15 cellular contexts compared by ENCODE assay signal in the genomic region with DNA sequence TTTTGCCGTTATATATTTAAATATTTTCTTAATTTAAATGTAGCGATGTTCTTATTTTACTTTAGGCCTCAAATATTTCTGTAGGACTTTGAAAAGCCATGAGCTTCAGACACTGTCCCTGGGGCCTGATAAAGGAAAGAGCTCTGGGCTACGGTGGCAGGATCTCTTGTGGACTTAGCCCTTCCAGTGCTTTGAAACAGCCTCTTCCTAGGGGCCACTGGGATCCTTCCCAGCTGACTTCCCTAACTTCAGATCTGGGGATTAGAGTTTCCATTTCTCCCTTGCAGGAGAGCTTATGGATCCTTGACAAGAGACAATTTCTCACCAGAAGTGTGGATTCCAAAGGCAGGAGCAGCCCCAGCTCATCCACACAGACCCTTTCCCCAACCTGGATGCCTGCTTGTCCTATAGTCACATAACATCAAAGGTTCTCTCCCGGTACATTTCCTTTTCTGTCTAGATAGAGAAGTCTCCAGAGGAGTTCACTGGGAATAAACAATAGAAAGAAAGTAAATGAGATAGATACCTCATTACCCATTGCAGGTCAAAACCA.
DNase-seq lines count a peak whose midpoint lies in the region; ATAC-seq, FAIRE-seq and TF ChIP-seq lines count a peak whose summit lies in the region.
"Had no signal": no experiment of that assay in that cellular context is flagged by ENCODE, and none has a peak within 500 bp of the region (broad histone marks: within the 10 kb centered on the region; RNA-seq: fewer than 3 reads in every experiment).

No MANE protein-coding gene starts in this region.

- ATAC-seq in HepG2 = peak; percentile 88
- ATAC-seq in right lobe of liver = no peak
- ATAC-seq in effector memory CD8-positive, alpha-beta T cell (replicated peaks) = no peak

- no peak; the same call in 1 of the 2 replicates for TF ChIP-seq RAD21 in HepG2 (CRISPR knock-in tag; IDR thresholded peaks at IDR 0.05)

- TF ChIP-seq CTCF in HepG2 (CRISPR knock-in tag; IDR thresholded peaks at IDR 0.05) = no peak
- no peak for TF ChIP-seq CTCF in right lobe of liver (IDR thresholded peaks at IDR 0.05)
- TF ChIP-seq CTCF in WERI-Rb-1 (IDR thresholded peaks at IDR 0.05; ENCODE audit: low read depth, low read length) = no peak

- no TSS peak for BruUV-seq in HepG2 (replicated peaks; lab: Mats Ljungman, UMichigan)

- DNase-seq in HepG2 (ENCODE audit: low spot score) (peak; percentile 48), right lobe of liver (no peak), WERI-Rb-1 (no peak), mesendoderm (peak; percentile 21), urothelium cell line (ENCODE audit: low spot score) (no peak), mucosa of gallbladder (ENCODE audit: low spot score) (no peak)
- DNase-seq in effector memory CD8-positive, alpha-beta T cell = no peak
- DNase-seq: 8988T; CD4-positive, alpha-beta memory T cell; DMS79 treated with DMSO at 0.1 percent for 48 hours; GF-D8; H9 had no signal

- no peak overlapping the region for H4K5ac ChIP-seq in mesendoderm (ENCODE audit: low read length)

- H3K18ac ChIP-seq in mesendoderm (ENCODE audit: low read length) = peak overlapping the region; percentile 80

- H3K79me1 ChIP-seq in mesendoderm (ENCODE audit: low read length) = no peaks in the 10 kb centered on the region

- H3K9me3 Mint-ChIP-seq in effector memory CD8-positive, alpha-beta T cell = peaks cover 0 to 11% of the 10 kb centered on the region in 2 donors
- H3K9me3 Mint-ChIP-seq: H9 had no signal

- peak overlapping the region; percentile 50 for H3K4me2 ChIP-seq in HepG2 (ENCODE audit: low read depth, low read length)
- H3K4me2 ChIP-seq in mesendoderm (ENCODE audit: low read length) = no peak overlapping the region
- H3K4me2 ChIP-seq: BLaER1 had no signal

- intact Hi-C loops in HepG2 (cut with micrococcal nuclease; ENCODE audit: unreplicated experiment) = no loop called here
- intact Hi-C loops in right lobe of liver (cut with DNase I) = no loop called here

- peak overlapping the region in 1 of 3 experiments; percentile 10; a peak in 1 of 6 replicates for H3K4me3 ChIP-seq in HepG2 (replicated peaks in 1 of 3; ENCODE audit: insufficient read depth in 1 of 3, low read depth in 2 of 3, low read length in 3 of 3)
- H3K4me3 ChIP-seq in right lobe of liver = no peak overlapping the region
- no peak overlapping the region for H3K4me3 ChIP-seq in WERI-Rb-1 (ENCODE audit: low read depth, low read length)
- H3K4me3 ChIP-seq in mesendoderm (ENCODE audit: low read length) = no peak overlapping the region
- H3K4me3 ChIP-seq: BLaER1 had no signal

- no peak overlapping the region for H3K27ac Mint-ChIP-seq in effector memory CD8-positive, alpha-beta T cell
- H3K27ac Mint-ChIP-seq: CD14-positive monocyte had no signal

- POLR2A ChIA-PET in HepG2 (lab: Yijun Ruan, JAX) = interaction anchor here (0.8 to 2.1 kb wide), 3 partner anchors 9 to 48 kb away, joined by 3 to 10 read pairs (median 6); no protein-coding TSS in a partner anchor

- no peak overlapping the region for H4K8ac ChIP-seq in mesendoderm (ENCODE audit: low read depth, low read length)

- no peak overlapping the region for H3K4me3 Mint-ChIP-seq in effector memory CD8-positive, alpha-beta T cell
- H3K4me3 Mint-ChIP-seq: CD14-positive monocyte; CD4-positive, alpha-beta memory T cell; H9 had no signal

- in situ Hi-C loops in HepG2 (cut with HindIII; ENCODE audit: extremely low pct_ligation_motif_present, low pct_unique_long_range_greater_than_20kb) = no loop called here

- no peaks in the 10 kb centered on the region for H3K27me3 Mint-ChIP-seq in effector memory CD8-positive, alpha-beta T cell

- H3K27me3 ChIP-seq in HepG2 (ENCODE audit: control insufficient read depth in 1 of 2, insufficient read depth in 2 of 2, low read length in 2 of 2) (no peaks in the 10 kb centered on the region), right lobe of liver (no peaks in the 10 kb centered on the region), WERI-Rb-1 (ENCODE audit: insufficient read depth, low read depth, severe bottlenecking) (no peaks in the 10 kb centered on the region), mesendoderm (ENCODE audit: insufficient read depth, low read length, poor library complexity) (no peaks in the 10 kb centered on the region)
- H3K27me3 ChIP-seq: BLaER1 had no signal

- CTCF ChIA-PET in HepG2 (lab: Yijun Ruan, JAX; ENCODE audit: low intra/inter-chr PET ratio, low total read pairs) = interaction anchor here (0.5 kb wide), 1 partner anchor 102 kb away, joined by 3 read pairs; no protein-coding TSS in a partner anchor

- H3K36me3 ChIP-seq in HepG2 (replicated peaks in 1 of 2; ENCODE audit: control insufficient read depth in 1 of 2, insufficient read depth in 2 of 2, low read length in 2 of 2) (no peaks in the 10 kb centered on the region), right lobe of liver (no peaks in the 10 kb centered on the region), WERI-Rb-1 (no peaks in the 10 kb centered on the region), mesendoderm (ENCODE audit: control insufficient read depth, insufficient read depth, low read length) (no peaks in the 10 kb centered on the region)
- H3K36me3 ChIP-seq: BLaER1 had no signal

- H2BK5ac ChIP-seq in mesendoderm (ENCODE audit: low read length) = no peak overlapping the region

- H3K27ac ChIP-seq in HepG2 (ENCODE audit: extremely low read length, insufficient read depth, low read length) (peak overlapping the region; percentile 48), right lobe of liver (no peak overlapping the region), WERI-Rb-1 (0 out of 2 replicates have a peak overlapping the region, but pooled peaks have one; percentile 38), mesendoderm (ENCODE audit: low read depth, low read length) (no peak overlapping the region)
- H3K27ac ChIP-seq: BLaER1 had no signal

- H3K4me1 ChIP-seq in HepG2 (ENCODE audit: insufficient read depth, low read length) (peaks cover 44% of the 10 kb centered on the region), right lobe of liver (no peaks in the 10 kb centered on the region), mesendoderm (ENCODE audit: control insufficient read depth, low read depth, low read length) (no peaks in the 10 kb centered on the region)
- H3K4me1 ChIP-seq: BLaER1 had no signal

- peak overlapping the region; percentile 33 for H3K9ac ChIP-seq in HepG2 (ENCODE audit: insufficient read depth, low read depth, low read length)
- H3K9ac ChIP-seq in mesendoderm (ENCODE audit: low read length) = no peak overlapping the region
- H3K9ac ChIP-seq: BLaER1 had no signal

- no peaks in the 10 kb centered on the region for H4K20me1 ChIP-seq in HepG2 (ENCODE audit: insufficient read depth, low read length)
- H4K20me1 ChIP-seq: BLaER1 had no signal

- no peak overlapping the region for H2BK120ac ChIP-seq in mesendoderm (ENCODE audit: low read depth, low read length)

- H3K4me1 Mint-ChIP-seq in effector memory CD8-positive, alpha-beta T cell (ENCODE audit: low read depth in 2 of 2) = no peaks in the 10 kb centered on the region
- H3K4me1 Mint-ChIP-seq: CD14-positive monocyte had no signal

- no peak overlapping the region for H2AK5ac ChIP-seq in mesendoderm (ENCODE audit: low read length)

- no peak overlapping the region for H2BK15ac ChIP-seq in mesendoderm (replicated peaks; ENCODE audit: low read depth)

- no peak overlapping the region for H3K4ac ChIP-seq in mesendoderm (ENCODE audit: low read depth, low read length)

- H3K36me3 Mint-ChIP-seq in effector memory CD8-positive, alpha-beta T cell (ENCODE audit: insufficient read depth) = no peaks in the 10 kb centered on the region
- H3K36me3 Mint-ChIP-seq: CD14-positive monocyte; CD4-positive, alpha-beta memory T cell had no signal

- TF ChIP-seq EP300 in HepG2 (IDR thresholded peaks at IDR 0.05; ENCODE audit: low read depth in 2 of 2, low read length in 2 of 2) (0 out of 4 replicates have a peak, but pooled peaks of 1 of the 2 experiments have one; percentile 11), HepG2 (CRISPR knock-in tag; IDR thresholded peaks at IDR 0.05; ENCODE audit: borderline replicate concordance) (no peak)

- no peak overlapping the region for H3K56ac ChIP-seq in mesendoderm (ENCODE audit: low read length)

- WGBS in HepG2 (ENCODE audit: low lambda C conversion rate) = 61% methylated on average over 4 of the region's 4 CpGs
- 70% methylated on average over 4 of the region's 4 CpGs for WGBS in right lobe of liver (ENCODE audit: insufficient coverage, low coverage, low lambda C conversion rate, missing lambda C conversion rate)
- no CpG with 5 or more reads among the region's 4 CpGs for WGBS in mesendoderm (ENCODE audit: extremely low coverage, insufficient coverage, low lambda C conversion rate)

- no peak overlapping the region for H3K23ac ChIP-seq in mesendoderm (ENCODE audit: low read length)

- H3K9me3 ChIP-seq in HepG2 (ENCODE audit: low read length) = no peaks in the 10 kb centered on the region
- H3K9me3 ChIP-seq in right lobe of liver = no peaks in the 10 kb centered on the region
- H3K9me3 ChIP-seq in WERI-Rb-1 (ENCODE audit: severe bottlenecking) = no peaks in the 10 kb centered on the region
- H3K9me3 ChIP-seq: BLaER1 had no signal

- TF ChIP-seq POLR2A in HepG2 (IDR thresholded peaks at IDR 0.05; ENCODE audit: insufficient read depth in 1 of 2, low read depth in 2 of 2, low read length in 2 of 2) (no peak), right lobe of liver (IDR thresholded peaks at IDR 0.05) (no peak)

- H3K79me2 ChIP-seq in HepG2 (ENCODE audit: insufficient read depth, low read length) = no peaks in the 10 kb centered on the region
- H3K79me2 ChIP-seq in mesendoderm (ENCODE audit: control insufficient read depth, insufficient read depth, low read length) = no peaks in the 10 kb centered on the region

- H2AFZ ChIP-seq in HepG2 (ENCODE audit: low read length) = peak overlapping the region; percentile 56

- FAIRE-seq in HepG2 (lab: Jason Lieb, UNC) (no peak), urothelium cell line (lab: Jason Lieb, UNC) (no peak)
- FAIRE-seq: H1 had no signal

TF ChIP-seq in HepG2, 621 proteins besides CTCF, POLR2A, EP300 and RAD21 (continues in another document):
- TF ChIP-seq ZNF605 (CRISPR knock-in tag; IDR thresholded peaks at IDR 0.05) = no peak
- no peak for TF ChIP-seq ATF7 (IDR thresholded peaks at IDR 0.05)
- no peak for TF ChIP-seq ATF7 (CRISPR knock-in tag; IDR thresholded peaks at IDR 0.05)
- peak; percentile 71 for TF ChIP-seq ZMYM4 (CRISPR knock-in tag; IDR thresholded peaks at IDR 0.05)
- no peak for TF ChIP-seq ZFYVE20 (CRISPR knock-in tag; IDR thresholded peaks at IDR 0.05; ENCODE audit: borderline replicate concordance, low read depth)
- peak; percentile 20 for TF ChIP-seq DBP (CRISPR knock-in tag; IDR thresholded peaks at IDR 0.05; ENCODE audit: not compliant biosample characterization)

Comparison
In these comparisons a context has a peak if more than half of its experiments do, and no peak if none do; other contexts are left out.
1. DNase-seq: peak in HepG2 (single experiment) and mesendoderm (single experiment); none in right lobe of liver (0 of 3), WERI-Rb-1 (single experiment), urothelium cell line (single experiment), effector memory CD8-positive, alpha-beta T cell (0 of 3) and mucosa of gallbladder (single experiment).
2. H3K27ac ChIP-seq: peak in HepG2 (single experiment) and WERI-Rb-1 (single experiment); none in right lobe of liver (0 of 3) and mesendoderm (single experiment).